Comparison of ENCODE assay signal across 8 cellular contexts in the genomic region with DNA sequence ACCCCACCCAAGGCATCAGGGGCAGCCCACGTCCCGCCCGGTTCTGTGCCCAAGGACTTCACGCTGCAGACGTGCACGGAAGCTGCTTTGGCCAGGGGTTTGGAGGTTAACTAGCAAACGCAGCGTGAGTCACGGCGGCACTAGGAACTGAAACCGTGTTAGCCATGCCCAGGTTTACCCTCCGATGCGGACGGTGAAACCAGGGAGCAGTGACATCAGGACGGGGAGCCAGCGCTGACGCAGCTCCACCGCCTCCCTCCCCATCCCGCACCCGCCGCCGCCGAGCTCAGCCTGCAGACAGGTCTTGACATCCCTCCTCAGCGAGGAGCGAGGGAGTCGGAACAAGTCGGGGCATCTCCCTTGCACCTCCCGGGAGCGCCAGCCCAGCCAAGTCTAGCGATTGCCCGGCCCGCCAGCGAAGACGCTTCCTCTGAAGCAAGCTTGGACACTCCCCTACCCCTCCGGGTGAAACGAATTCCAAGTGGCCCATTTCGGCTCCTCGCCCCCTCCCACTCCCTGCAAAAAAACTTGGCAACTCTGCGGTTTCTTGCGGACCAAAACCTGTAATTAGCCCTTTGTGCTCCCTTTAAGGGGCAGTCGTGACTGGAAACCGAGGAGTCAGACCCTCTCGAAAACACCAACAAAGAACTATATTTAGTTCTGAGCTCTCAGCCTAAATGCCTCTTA. TPM values are rescaled to one million over a fixed set of nuclear protein-coding genes. Genes with fewer than 3 reads are reported as not detected.
DNase-seq lines count a peak whose midpoint lies in the region; ATAC-seq, FAIRE-seq and TF ChIP-seq lines count a peak whose summit lies in the region.

No MANE protein-coding gene starts in this region.

- peak overlapping the region; percentile 97 to 99 for H3K4me3 Mint-ChIP-seq in CD14-positive monocyte

- DNase-seq in CD14-positive monocyte (ENCODE audit: low spot score) (peak; percentile 96), RWPE1 (ENCODE audit: low spot score) (peak; percentile 96), frontal cortex (ENCODE audit: low spot score in 2 of 2) (peak; percentile 54 to 70), non-pigmented ciliary epithelial cell (ENCODE audit: low read depth) (peak; percentile 61)
- DNase-seq in activated gamma-delta T cell treated with anti-CD3 and anti-CD28 coated beads, Interleukin-2, amount 50 U/mL, for 16 hours (ENCODE audit: low read depth) = peak; percentile 52

- TF ChIP-seq CTCF in CD14-positive monocyte (IDR thresholded peaks at IDR 0.05) = no peak
- no peak for TF ChIP-seq CTCF in RWPE1 (conservative IDR thresholded peaks at IDR 0.05; ENCODE audit: low read depth)

- peaks cover 25% of the 10 kb centered on the region for H3K4me1 Mint-ChIP-seq in CD14-positive monocyte

- H3K9me3 Mint-ChIP-seq in CD14-positive monocyte = no peaks in the 10 kb centered on the region

- peak overlapping the region; percentile 99 to 100 (median 100) for H3K27ac Mint-ChIP-seq in CD14-positive monocyte

- H3K27me3 Mint-ChIP-seq in CD14-positive monocyte (ENCODE audit: low read depth in 3 of 3) = no peaks in the 10 kb centered on the region

- intact Hi-C loops in CD14-positive monocyte (cut with micrococcal nuclease) = loop anchor here (2.0 to 10.0 kb wide), 6 partner anchors 47 to 604 kb away; no protein-coding TSS in a partner anchor

- H3K27ac ChIP-seq in RWPE1 = peak overlapping the region; percentile 100
- H3K27ac ChIP-seq in temporal lobe (ENCODE audit: low read depth, low read length) = peak overlapping the region; percentile 82

- CTCF ChIA-PET in RWPE1 (lab: Yijun Ruan, JAX) = interaction anchor here (0.5 to 3.2 kb wide), 3 partner anchors 20 to 118 kb away, joined by 3 to 15 read pairs (median 3); no protein-coding TSS in a partner anchor

- FAIRE-seq in frontal cortex (lab: Jason Lieb, UNC) = no peak

- POLR2A ChIA-PET in RWPE1 (lab: Yijun Ruan, JAX; ENCODE audit: low non-redundant PET) = interaction anchor here (0.5 to 2.0 kb wide), 4 partner anchors 24 to 118 kb away, joined by 3 to 12 read pairs (median 6); no protein-coding TSS in a partner anchor

- ATAC-seq in GM19351 (IDR thresholded peaks at IDR 0.05; ENCODE audit: unreplicated experiment) (peak; percentile 22), HG03469 (IDR thresholded peaks at IDR 0.05; ENCODE audit: unreplicated experiment) (peak; percentile 25)

- H3K36me3 Mint-ChIP-seq in CD14-positive monocyte = peaks cover 16 to 18% of the 10 kb centered on the region in 2 donors

RNA-seq across cellular contexts. Expression of gene RAP2B, which starts 1.4 kb away (rescaled TPM):
- 10 to 100 TPM; 24.7 to 35.5 TPM for polyA plus RNA-seq in CD14-positive monocyte
- total RNA-seq in frontal cortex = 42.8 TPM
- total RNA-seq in temporal lobe = 19.4 TPM

Comparison
In these comparisons a context has a peak if more than half of its experiments do, and no peak if none do; other contexts are left out.
1. Peak in every context shown above with its lines: DNase-seq, ATAC-seq and H3K27ac ChIP-seq.